ENCODE assay signal across 11 cellular contexts in the genomic region with DNA sequence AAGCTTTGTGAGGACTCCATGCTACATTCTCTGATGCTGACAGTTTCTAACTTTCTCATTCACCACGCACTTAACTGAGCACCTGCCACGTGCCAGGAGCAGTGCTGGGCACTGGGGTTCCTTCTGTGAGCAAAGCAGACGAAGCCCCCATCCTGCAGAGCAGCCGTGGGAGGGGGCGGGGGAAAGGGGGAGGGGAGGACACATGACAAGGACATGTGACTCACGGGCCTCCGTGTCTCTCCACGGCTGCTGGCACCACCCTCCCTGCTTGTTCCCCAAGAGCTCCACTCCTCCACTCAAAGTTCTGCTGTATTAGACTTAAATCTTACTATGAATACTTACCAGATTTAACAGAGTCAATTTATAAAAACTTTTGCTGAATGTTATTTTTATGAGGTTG. TPM values are rescaled to one million over a fixed set of nuclear protein-coding genes. Genes with fewer than 3 reads are reported as not detected.
"Had no signal": no experiment of that assay in that cellular context is flagged by ENCODE, and none has a peak within 500 bp of the region (broad histone marks: within the 10 kb centered on the region; RNA-seq: fewer than 3 reads in every experiment).

No MANE protein-coding gene starts in this region.

- H2AFZ ChIP-seq: hepatocyte had no signal

- H3K79me2 ChIP-seq: hepatocyte had no signal

- H3K9me3 Mint-ChIP-seq: activated B cell treated with CpG ODN at 0.5 μM for 24 hours; stimulated activated memory B cell treated with anti-CD40 and anti-IgM and Interleukin-4, amounts not matched to agents 10 μg/mL and 1 μg/mL and 100 μg/mL, for 72 hours had no signal

- H3K27me3 ChIP-seq: breast epithelium, hepatocyte had no signal

- H3K36me3 ChIP-seq: breast epithelium, gastroesophageal sphincter had no signal

- ATAC-seq: gastroesophageal sphincter; SK-N-SH treated with all-trans-retinoic acid at 6 μM for 48 hours; stimulated activated memory B cell treated with anti-CD40 and anti-IgM and Interleukin-4, amounts not matched to agents 10 μg/mL and 1 μg/mL and 100 μg/mL, for 72 hours had no signal

- DNase-seq: activated B cell treated with CpG ODN at 0.5 μM for 24 hours; activated gamma-delta T cell; activated T-cell treated with anti-CD3 and anti-CD28 coated beads, Interleukin-2, amount 50 U/mL, for 48 hours; kidney glomerular epithelial cell had no signal

- H3K9me3 ChIP-seq: breast epithelium, gastroesophageal sphincter had no signal

- H3K27me3 Mint-ChIP-seq: activated naive CD8-positive, alpha-beta T cell had no signal

- H3K4me3 Mint-ChIP-seq: activated B cell treated with CpG ODN at 0.5 μM for 24 hours; activated naive CD8-positive, alpha-beta T cell; stimulated activated memory B cell treated with anti-CD40 and anti-IgM and Interleukin-4, amounts not matched to agents 10 μg/mL and 1 μg/mL and 100 μg/mL, for 72 hours had no signal

- H3K27ac ChIP-seq: breast epithelium, gastroesophageal sphincter, hepatocyte had no signal

- H3K27ac Mint-ChIP-seq: activated B cell treated with CpG ODN at 0.5 μM for 24 hours; activated naive CD8-positive, alpha-beta T cell; stimulated activated memory B cell treated with anti-CD40 and anti-IgM and Interleukin-4, amounts not matched to agents 10 μg/mL and 1 μg/mL and 100 μg/mL, for 72 hours had no signal

- H3K4me2 ChIP-seq: hepatocyte had no signal

- H3K4me1 Mint-ChIP-seq: activated B cell treated with CpG ODN at 0.5 μM for 24 hours; stimulated activated memory B cell treated with anti-CD40 and anti-IgM and Interleukin-4, amounts not matched to agents 10 μg/mL and 1 μg/mL and 100 μg/mL, for 72 hours had no signal

- H3K4me3 ChIP-seq: breast epithelium, gastroesophageal sphincter, hepatocyte had no signal

- H3K36me3 Mint-ChIP-seq: activated naive CD8-positive, alpha-beta T cell; stimulated activated memory B cell treated with anti-CD40 and anti-IgM and Interleukin-4, amounts not matched to agents 10 μg/mL and 1 μg/mL and 100 μg/mL, for 72 hours had no signal

- H3K4me1 ChIP-seq: breast epithelium, gastroesophageal sphincter had no signal

RNA-seq across cellular contexts. Expression of a gene that starts 55.5 kb away (rescaled TPM):
- total RNA-seq: endothelial cell of umbilical vein had no signal
